Comparison of ENCODE assay signal across 2 cellular contexts in genomic region chr2:231037202-231037730, GRCh38.
TF ChIP-seq lines count a peak whose summit lies in the region.

C2orf72 (plus strand) TSS chr2:231037523; CDS start chr2:231037566, 43 bp downstream.

TF ChIP-seq in HCT116, 20 proteins besides CTCF, POLR2A, EP300 and RAD21 (continued from another document):
- TF ChIP-seq JUND (IDR thresholded peaks at IDR 0.05) (no peak), ZNF274 (IDR thresholded peaks at IDR 0.05; ENCODE audit: low read depth, low read length) (no peak), ZBTB33 (IDR thresholded peaks at IDR 0.05; ENCODE audit: extremely low read depth, insufficient replicate concordance, low read length) (no peak)

TF ChIP-seq in K562, 482 proteins besides CTCF, POLR2A, EP300 and RAD21 (continued from another document):
- no peak for TF ChIP-seq HEY1 (CRISPR knock-in tag; IDR thresholded peaks at IDR 0.05; ENCODE audit: borderline replicate concordance)
- peak; percentile 90 for TF ChIP-seq ZKSCAN1 (IDR thresholded peaks at IDR 0.05; ENCODE audit: low read depth, low read length)
